Comparison of ENCODE assay signal across 10 cellular contexts in the genomic region with DNA sequence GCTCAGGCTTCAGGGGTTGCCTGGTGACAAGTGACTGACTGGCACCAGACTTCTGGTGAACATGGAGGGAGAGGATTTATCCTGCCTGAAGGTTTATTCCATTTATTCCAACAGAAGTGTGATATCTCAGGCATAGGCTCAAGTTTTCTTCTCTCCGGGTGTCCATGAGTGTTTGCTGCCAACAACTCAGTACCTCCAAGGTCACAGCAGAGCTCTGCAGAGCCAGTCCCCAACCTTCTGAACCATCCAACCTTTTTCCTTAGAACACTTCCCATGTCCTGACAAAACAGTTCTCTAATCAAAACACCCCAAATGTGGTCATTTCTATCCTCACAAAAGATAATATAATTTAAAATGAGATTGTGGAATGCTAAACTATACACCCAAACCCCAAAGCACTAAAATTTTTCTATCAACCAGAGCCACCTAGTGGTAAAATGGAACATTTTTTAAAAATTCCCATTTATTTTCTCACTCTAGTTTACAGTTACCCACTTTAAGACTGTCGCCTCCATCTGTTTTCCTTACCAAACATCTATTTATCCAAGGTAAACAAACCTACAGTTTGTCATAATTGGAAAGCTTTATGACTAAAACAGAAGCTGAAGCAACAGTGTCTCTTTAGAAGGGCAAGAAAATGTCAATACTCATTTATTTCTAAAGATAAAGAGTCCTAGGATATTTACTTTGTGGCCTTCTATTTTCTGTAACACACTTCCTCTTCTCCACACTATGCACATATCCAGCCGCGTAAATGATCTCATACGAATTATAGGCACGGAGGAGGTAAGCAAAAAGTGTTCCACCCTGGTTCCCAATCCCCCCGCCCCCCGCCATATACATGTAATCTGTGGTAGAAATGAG. TPM values are rescaled to one million over a fixed set of nuclear protein-coding genes. Genes with fewer than 3 reads are reported as not detected.
DNase-seq lines count a peak whose midpoint lies in the region; ATAC-seq and TF ChIP-seq lines count a peak whose summit lies in the region.
"Had no signal": no experiment of that assay in that cellular context is flagged by ENCODE, and none has a peak within 500 bp of the region (broad histone marks: within the 10 kb centered on the region; RNA-seq: fewer than 3 reads in every experiment).

No MANE protein-coding gene starts in this region.

- H3K4me2 ChIP-seq in OCI-LY1 (ENCODE audit: low read length) (peak overlapping the region; percentile 10; the same call in 1 of the 2 replicates), neural progenitor cell (no peak overlapping the region)

- H3K27me3 Mint-ChIP-seq in endothelial cell (ENCODE audit: unreplicated experiment) (no peaks in the 10 kb centered on the region), neural progenitor cell (ENCODE audit: insufficient read depth, low read depth) (peaks cover 3% of the 10 kb centered on the region)
- H3K27me3 Mint-ChIP-seq: stimulated activated naive CD8-positive, alpha-beta T cell treated with anti-CD3 and anti-CD28 coated beads, Interleukin-15, Interleukin-2, amounts not matched to agents 100 ng/mL and 50 ng/mL, for 24 hours had no signal

- ATAC-seq in GM18873 (IDR thresholded peaks at IDR 0.05; ENCODE audit: low FRiP score, unreplicated experiment) = no peak
- no peak for ATAC-seq in GM19023 (IDR thresholded peaks at IDR 0.05; ENCODE audit: unreplicated experiment)

- TF ChIP-seq CTCF in GM12864 (IDR thresholded peaks at IDR 0.05; ENCODE audit: low read depth, low read length, missing control alignments) = peak; percentile 48
- peak; percentile 66; the same call in 1 of the 2 replicates for TF ChIP-seq CTCF in OCI-LY1 (IDR thresholded peaks at IDR 0.05; ENCODE audit: low read length)
- TF ChIP-seq CTCF in endothelial cell (IDR thresholded peaks at IDR 0.05; ENCODE audit: unreplicated experiment) = peak; percentile 91
- peak; percentile 75 for TF ChIP-seq CTCF in neural progenitor cell (IDR thresholded peaks at IDR 0.05)

- H3K27ac Mint-ChIP-seq in endothelial cell (ENCODE audit: unreplicated experiment) (no peak overlapping the region), neural progenitor cell (no peak overlapping the region)

- H3K36me3 ChIP-seq in ACC112 (ENCODE audit: insufficient read depth, low read length) = no peaks in the 10 kb centered on the region
- no peaks in the 10 kb centered on the region for H3K36me3 ChIP-seq in OCI-LY1 (ENCODE audit: insufficient read depth, low read length)
- no peaks in the 10 kb centered on the region for H3K36me3 ChIP-seq in neural progenitor cell
- H3K36me3 ChIP-seq: HAP-1 had no signal

- no peak overlapping the region for H3K27ac ChIP-seq in ACC112 (ENCODE audit: low read depth, low read length)
- H3K27ac ChIP-seq in OCI-LY1 (ENCODE audit: low read depth, low read length, poor library complexity, severe bottlenecking) = peak overlapping the region; percentile 49
- no peak overlapping the region for H3K27ac ChIP-seq in neural progenitor cell

- no peaks in the 10 kb centered on the region for H3K36me3 Mint-ChIP-seq in endothelial cell (ENCODE audit: low read depth, unreplicated experiment)
- no peaks in the 10 kb centered on the region for H3K36me3 Mint-ChIP-seq in neural progenitor cell

- H3K4me1 Mint-ChIP-seq in endothelial cell (ENCODE audit: unreplicated experiment) (peaks cover 10% of the 10 kb centered on the region), neural progenitor cell (peaks cover 10% of the 10 kb centered on the region)

- H3K9ac ChIP-seq in OCI-LY1 (ENCODE audit: low read length) (no peak overlapping the region; the same call in 1 of the 2 replicates), neural progenitor cell (no peak overlapping the region)

- H3K4me1 ChIP-seq in ACC112 (ENCODE audit: control insufficient read depth, insufficient read depth, low read length, unreplicated experiment) (no peaks in the 10 kb centered on the region), OCI-LY1 (ENCODE audit: insufficient read depth, low read length, severe bottlenecking) (peaks cover 45% of the 10 kb centered on the region), neural progenitor cell (no peaks in the 10 kb centered on the region)
- H3K4me1 ChIP-seq: HAP-1 had no signal

- no peaks in the 10 kb centered on the region for H3K27me3 ChIP-seq in ACC112 (ENCODE audit: insufficient read depth, low read length)
- H3K27me3 ChIP-seq in OCI-LY1 (ENCODE audit: insufficient read depth, low read length) = no peaks in the 10 kb centered on the region
- no peaks in the 10 kb centered on the region for H3K27me3 ChIP-seq in neural progenitor cell

- H3F3A ChIP-seq in OCI-LY1 (ENCODE audit: insufficient read depth, low read length) (no peaks in the 10 kb centered on the region), neural progenitor cell (ENCODE audit: low read depth) (no peaks in the 10 kb centered on the region)

- H3K79me2 ChIP-seq in ACC112 (ENCODE audit: control insufficient read depth, insufficient read depth, low read length, unreplicated experiment) (no peaks in the 10 kb centered on the region), OCI-LY1 (ENCODE audit: insufficient read depth, low read length) (no peaks in the 10 kb centered on the region), neural progenitor cell (ENCODE audit: low read depth) (no peaks in the 10 kb centered on the region)

- no peak overlapping the region for H3K4me3 Mint-ChIP-seq in endothelial cell (ENCODE audit: unreplicated experiment)
- no peak overlapping the region for H3K4me3 Mint-ChIP-seq in neural progenitor cell
- H3K4me3 Mint-ChIP-seq: stimulated activated naive CD8-positive, alpha-beta T cell treated with anti-CD3 and anti-CD28 coated beads, Interleukin-15, Interleukin-2, amounts not matched to agents 100 ng/mL and 50 ng/mL, for 24 hours had no signal

- no peaks in the 10 kb centered on the region for H3K9me3 Mint-ChIP-seq in endothelial cell (ENCODE audit: unreplicated experiment)
- H3K9me3 Mint-ChIP-seq in neural progenitor cell = no peaks in the 10 kb centered on the region
- H3K9me3 Mint-ChIP-seq: stimulated activated naive CD8-positive, alpha-beta T cell treated with anti-CD3 and anti-CD28 coated beads, Interleukin-15, Interleukin-2, amounts not matched to agents 100 ng/mL and 50 ng/mL, for 24 hours had no signal

- H2AFZ ChIP-seq in ACC112 (ENCODE audit: low read length, unreplicated experiment) (peak overlapping the region; percentile 58), OCI-LY1 (ENCODE audit: low read length) (no peak overlapping the region), neural progenitor cell (replicated peaks) (peak overlapping the region; percentile 5)

- H3K4me3 ChIP-seq in ACC112 (ENCODE audit: low read depth, low read length) (no peak overlapping the region), GM12864 (ENCODE audit: low read depth, low read length) (no peak overlapping the region), OCI-LY1 (ENCODE audit: low read depth, low read length, poor library complexity, severe bottlenecking) (no peak overlapping the region), neural progenitor cell (no peak overlapping the region)
- H3K4me3 ChIP-seq: HAP-1 had no signal

- H3K9me2 ChIP-seq in OCI-LY1 (ENCODE audit: low read depth, low read length) = no peaks in the 10 kb centered on the region

- DNase-seq in GM12864 (ENCODE audit: low read depth) (no peak), endothelial cell (ENCODE audit: low spot score) (no peak), neural progenitor cell (ENCODE audit: low spot score) (peak; percentile 19)
- no peak for DNase-seq in stimulated activated CD4-positive, alpha-beta T cell treated with anti-CD3 and anti-CD28 coated beads, Interleukin-4, amount 100 ng/mL, for 24 hours

- no peaks in the 10 kb centered on the region for H4K20me1 ChIP-seq in OCI-LY1 (ENCODE audit: insufficient read depth, low read length)
- no peaks in the 10 kb centered on the region for H4K20me1 ChIP-seq in neural progenitor cell (ENCODE audit: low read depth)

- H3K9me3 ChIP-seq in OCI-LY1 (ENCODE audit: low read length) = no peaks in the 10 kb centered on the region
- H3K9me3 ChIP-seq in neural progenitor cell (ENCODE audit: low read depth) = no peaks in the 10 kb centered on the region
- H3K9me3 ChIP-seq: HAP-1 had no signal

RNA-seq across cellular contexts. Expression of gene TMEM154, which starts 39.5 kb away (rescaled TPM):
- 6.7 TPM for total RNA-seq in endothelial cell (ENCODE audit: unreplicated experiment)
- total RNA-seq in neural progenitor cell (ENCODE audit: low replicate concordance) = 2.0 and 3.0 TPM in 2 replicates
